ENCODE assay signal across 8 cellular contexts in the genomic region with DNA sequence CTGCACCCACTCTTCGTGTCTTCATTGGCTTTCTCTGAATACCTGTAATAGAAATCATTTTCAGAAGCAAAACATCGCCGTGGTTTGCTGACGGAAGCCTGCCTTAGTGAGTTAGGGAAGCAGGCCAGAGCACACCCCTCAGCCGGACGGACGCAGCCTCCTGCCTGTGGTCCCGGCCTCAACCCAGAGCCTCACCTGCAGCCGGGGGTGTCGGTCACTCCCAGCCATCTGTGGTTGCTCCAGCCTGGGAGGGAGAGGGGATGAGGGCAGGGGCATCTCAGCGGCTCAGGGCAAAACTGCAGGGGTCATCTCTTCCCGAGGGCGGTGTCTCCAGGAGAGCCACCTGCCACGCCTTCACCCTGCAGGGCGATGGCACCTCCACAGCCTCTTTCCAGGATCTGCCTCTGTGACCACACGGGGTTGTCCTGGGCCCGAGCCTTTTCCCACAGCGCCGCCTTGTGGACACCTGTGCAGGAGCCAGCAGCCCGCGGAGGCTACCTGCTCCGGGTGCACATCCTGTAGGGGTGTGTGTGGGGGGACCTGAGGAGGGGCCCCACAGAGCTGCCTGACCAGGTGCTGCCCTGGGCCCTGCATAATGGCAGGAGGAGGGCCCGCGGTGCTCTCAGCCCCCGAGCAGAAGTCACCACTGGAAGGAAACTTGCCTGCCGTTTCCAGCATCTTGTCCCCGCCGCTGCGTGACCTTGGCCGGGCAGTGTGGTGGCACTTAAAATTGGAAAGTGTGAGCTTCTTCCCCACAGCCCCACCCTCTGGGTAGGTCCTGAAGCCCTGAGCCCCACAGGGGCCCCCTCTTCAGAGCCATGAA. TPM values are rescaled to one million over a fixed set of nuclear protein-coding genes. Genes with fewer than 3 reads are reported as not detected.
A peak's percentile ranks its signal among the peaks of the same experiment; 100 is the strongest.
DNase-seq lines count a peak whose midpoint lies in the region; ATAC-seq and TF ChIP-seq lines count a peak whose summit lies in the region.

No MANE protein-coding gene starts in this region.

- DNase-seq in DMS79 (lab: John Stamatoyannopoulos, UW) (peak; percentile 33), HuH-7 (ENCODE audit: low spot score) (peak; percentile 99), cardiac septum (ENCODE audit: low spot score) (peak; percentile 95), putamen (ENCODE audit: low spot score) (peak; percentile 58), aorta (peak; percentile 82 to 95)
- peak; percentile 80 to 91 for DNase-seq in activated naive CD4-positive, alpha-beta T cell treated with anti-CD3 and anti-CD28 coated beads, Interleukin-2, amount 50 U/mL, for 72 hours (ENCODE audit: low spot score in 2 of 2)

- no peaks in the 10 kb centered on the region for H3K9me3 ChIP-seq in aorta (ENCODE audit: control insufficient read depth, low read length)

- WGBS in aorta, 2 donors: 50 to 55% methylated on average over 30 of the region's 30 CpGs

- H3K36me3 Mint-ChIP-seq in activated naive CD4-positive, alpha-beta T cell treated with anti-CD3 and anti-CD28 coated beads, Interleukin-2, amount 50 U/mL, for 72 hours: peaks cover 0 to 5% of the 10 kb centered on the region in 2 donors

- intact Hi-C loops in cardiac septum (cut with DNase I) (loop anchor here (1.0 to 5.0 kb wide), 2 partner anchors 112 to 143 kb away; no protein-coding TSS in a partner anchor), aorta (cut with DNase I) (loop anchor here in 1 of 2 donors (5.0 kb wide), 1 partner anchor 72 kb away; a partner anchor contains a TSS)

- ATAC-seq in GM21526 (IDR thresholded peaks at IDR 0.05; ENCODE audit: low FRiP score, unreplicated experiment) (peak; percentile 74), SK-N-SH treated with all-trans-retinoic acid at 6 μM for 48 hours (peak; percentile 96), aorta (ENCODE audit: low FRiP score) (peak; percentile 84)
- ATAC-seq in activated naive CD4-positive, alpha-beta T cell treated with anti-CD3 and anti-CD28 coated beads, Interleukin-2, amount 50 U/mL, for 72 hours: peak; percentile 92 to 96

- H3K9me3 Mint-ChIP-seq in activated naive CD4-positive, alpha-beta T cell treated with anti-CD3 and anti-CD28 coated beads, Interleukin-2, amount 50 U/mL, for 72 hours: no peaks in the 10 kb centered on the region

- H3K27ac Mint-ChIP-seq in activated naive CD4-positive, alpha-beta T cell treated with anti-CD3 and anti-CD28 coated beads, Interleukin-2, amount 50 U/mL, for 72 hours: peak overlapping the region in 1 of 2 donors; percentile 51

- no peaks in the 10 kb centered on the region for H3K4me1 ChIP-seq in aorta (ENCODE audit: control insufficient read depth in 1 of 2, insufficient read depth in 2 of 2, low read length in 2 of 2)

- H3K27me3 ChIP-seq in aorta (ENCODE audit: control insufficient read depth in 1 of 2, insufficient read depth in 2 of 2, low read length in 1 of 2): no peaks in the 10 kb centered on the region

- H3K27ac ChIP-seq in aorta (ENCODE audit: low read depth in 1 of 2, low read length in 2 of 2): no peak overlapping the region

- H3K4me3 ChIP-seq in aorta (ENCODE audit: low read length in 2 of 2): no peak overlapping the region

- peaks cover 0 to 2% of the 10 kb centered on the region in 2 donors for H3K36me3 ChIP-seq in aorta (ENCODE audit: control insufficient read depth in 1 of 2, insufficient read depth in 2 of 2, low read length in 1 of 2)

TF ChIP-seq in SK-N-SH treated with all-trans-retinoic acid at 6 μM for 48 hours, 23 proteins besides CTCF, POLR2A, EP300 and RAD21:
- no peak for TF ChIP-seq ZNF565 (CRISPR knock-in tag; conservative IDR thresholded peaks at IDR 0.05; ENCODE audit: low read depth)
- no peak for TF ChIP-seq TCF4 (CRISPR knock-in tag; IDR thresholded peaks at IDR 0.05; ENCODE audit: borderline replicate concordance)
- TF ChIP-seq RARB (CRISPR knock-in tag; IDR thresholded peaks at IDR 0.05): no peak
- TF ChIP-seq GLIS3 (CRISPR knock-in tag; IDR thresholded peaks at IDR 0.05): no peak
- TF ChIP-seq TOX (CRISPR knock-in tag; IDR thresholded peaks at IDR 0.05; ENCODE audit: borderline replicate concordance): no peak
- TF ChIP-seq, protein P1, sequence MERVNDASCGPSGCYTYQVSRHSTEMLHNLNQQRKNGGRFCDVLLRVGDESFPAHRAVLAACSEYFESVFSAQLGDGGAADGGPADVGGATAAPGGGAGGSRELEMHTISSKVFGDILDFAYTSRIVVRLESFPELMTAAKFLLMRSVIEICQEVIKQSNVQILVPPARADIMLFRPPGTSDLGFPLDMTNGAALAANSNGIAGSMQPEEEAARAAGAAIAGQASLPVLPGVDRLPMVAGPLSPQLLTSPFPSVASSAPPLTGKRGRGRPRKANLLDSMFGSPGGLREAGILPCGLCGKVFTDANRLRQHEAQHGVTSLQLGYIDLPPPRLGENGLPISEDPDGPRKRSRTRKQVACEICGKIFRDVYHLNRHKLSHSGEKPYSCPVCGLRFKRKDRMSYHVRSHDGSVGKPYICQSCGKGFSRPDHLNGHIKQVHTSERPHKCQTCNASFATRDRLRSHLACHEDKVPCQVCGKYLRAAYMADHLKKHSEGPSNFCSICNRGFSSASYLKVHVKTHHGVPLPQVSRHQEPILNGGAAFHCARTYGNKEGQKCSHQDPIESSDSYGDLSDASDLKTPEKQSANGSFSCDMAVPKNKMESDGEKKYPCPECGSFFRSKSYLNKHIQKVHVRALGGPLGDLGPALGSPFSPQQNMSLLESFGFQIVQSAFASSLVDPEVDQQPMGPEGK (CRISPR knock-in tag; IDR thresholded peaks at IDR 0.05; ENCODE audit: borderline replicate concordance): no peak
- TF ChIP-seq PPARA (CRISPR knock-in tag; IDR thresholded peaks at IDR 0.05; ENCODE audit: borderline replicate concordance): no peak
- no peak for TF ChIP-seq ZNF8 (CRISPR knock-in tag; IDR thresholded peaks at IDR 0.05)
- TF ChIP-seq, protein P2, sequence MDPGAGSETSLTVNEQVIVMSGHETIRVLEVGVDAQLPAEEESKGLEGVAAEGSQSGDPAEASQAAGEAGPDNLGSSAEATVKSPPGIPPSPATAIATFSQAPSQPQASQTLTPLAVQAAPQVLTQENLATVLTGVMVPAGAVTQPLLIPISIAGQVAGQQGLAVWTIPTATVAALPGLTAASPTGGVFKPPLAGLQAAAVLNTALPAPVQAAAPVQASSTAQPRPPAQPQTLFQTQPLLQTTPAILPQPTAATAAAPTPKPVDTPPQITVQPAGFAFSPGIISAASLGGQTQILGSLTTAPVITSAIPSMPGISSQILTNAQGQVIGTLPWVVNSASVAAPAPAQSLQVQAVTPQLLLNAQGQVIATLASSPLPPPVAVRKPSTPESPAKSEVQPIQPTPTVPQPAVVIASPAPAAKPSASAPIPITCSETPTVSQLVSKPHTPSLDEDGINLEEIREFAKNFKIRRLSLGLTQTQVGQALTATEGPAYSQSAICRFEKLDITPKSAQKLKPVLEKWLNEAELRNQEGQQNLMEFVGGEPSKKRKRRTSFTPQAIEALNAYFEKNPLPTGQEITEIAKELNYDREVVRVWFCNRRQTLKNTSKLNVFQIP (CRISPR knock-in tag; IDR thresholded peaks at IDR 0.05; ENCODE audit: borderline replicate concordance, low read depth): no peak
- no peak for TF ChIP-seq SNAI2 (CRISPR knock-in tag; IDR thresholded peaks at IDR 0.05)
- TF ChIP-seq ESRRG (CRISPR knock-in tag; IDR thresholded peaks at IDR 0.05): no peak
- TF ChIP-seq ISL1 (CRISPR knock-in tag; IDR thresholded peaks at IDR 0.05): no peak
- TF ChIP-seq BACH2 (CRISPR knock-in tag; IDR thresholded peaks at IDR 0.05; ENCODE audit: borderline replicate concordance): no peak
- TF ChIP-seq, protein P3, sequence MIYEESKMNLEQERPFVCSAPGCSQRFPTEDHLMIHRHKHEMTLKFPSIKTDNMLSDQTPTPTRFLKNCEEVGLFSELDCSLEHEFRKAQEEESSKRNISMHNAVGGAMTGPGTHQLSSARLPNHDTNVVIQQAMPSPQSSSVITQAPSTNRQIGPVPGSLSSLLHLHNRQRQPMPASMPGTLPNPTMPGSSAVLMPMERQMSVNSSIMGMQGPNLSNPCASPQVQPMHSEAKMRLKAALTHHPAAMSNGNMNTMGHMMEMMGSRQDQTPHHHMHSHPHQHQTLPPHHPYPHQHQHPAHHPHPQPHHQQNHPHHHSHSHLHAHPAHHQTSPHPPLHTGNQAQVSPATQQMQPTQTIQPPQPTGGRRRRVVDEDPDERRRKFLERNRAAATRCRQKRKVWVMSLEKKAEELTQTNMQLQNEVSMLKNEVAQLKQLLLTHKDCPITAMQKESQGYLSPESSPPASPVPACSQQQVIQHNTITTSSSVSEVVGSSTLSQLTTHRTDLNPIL (CRISPR knock-in tag; IDR thresholded peaks at IDR 0.05; ENCODE audit: low read depth): no peak
- no peak for TF ChIP-seq CSDC2 (CRISPR knock-in tag; IDR thresholded peaks at IDR 0.05)

RNA-seq across cellular contexts. Expression of a gene that starts 21.6 kb away (rescaled TPM):
- total RNA-seq in activated naive CD4-positive, alpha-beta T cell treated with anti-CD3 and anti-CD28 coated beads, Interleukin-2, amount 50 U/mL, for 72 hours: 10 to 100 TPM; 35.2 to 39.0 TPM
- total RNA-seq in cardiac septum (15.9 TPM), aorta (10 to 100 TPM; 30.7 to 45.3 TPM)
- 10 to 100 TPM; 12.5 to 99.9 TPM for polyA plus RNA-seq in aorta

Comparison
In these comparisons a context has a peak if more than half of its experiments do, and no peak if none do; other contexts are left out.
1. DNase-seq: peak in every context shown above with its lines; median percentile 99 in HuH-7; 95 in cardiac septum; 88 in aorta; 86 in activated naive CD4-positive, alpha-beta T cell treated with anti-CD3 and anti-CD28 coated beads, Interleukin-2, amount 50 U/mL, for 72 hours; 58 in putamen; 33 in DMS79.